ENCODE assay signal across 8 cellular contexts in the genomic region with DNA sequence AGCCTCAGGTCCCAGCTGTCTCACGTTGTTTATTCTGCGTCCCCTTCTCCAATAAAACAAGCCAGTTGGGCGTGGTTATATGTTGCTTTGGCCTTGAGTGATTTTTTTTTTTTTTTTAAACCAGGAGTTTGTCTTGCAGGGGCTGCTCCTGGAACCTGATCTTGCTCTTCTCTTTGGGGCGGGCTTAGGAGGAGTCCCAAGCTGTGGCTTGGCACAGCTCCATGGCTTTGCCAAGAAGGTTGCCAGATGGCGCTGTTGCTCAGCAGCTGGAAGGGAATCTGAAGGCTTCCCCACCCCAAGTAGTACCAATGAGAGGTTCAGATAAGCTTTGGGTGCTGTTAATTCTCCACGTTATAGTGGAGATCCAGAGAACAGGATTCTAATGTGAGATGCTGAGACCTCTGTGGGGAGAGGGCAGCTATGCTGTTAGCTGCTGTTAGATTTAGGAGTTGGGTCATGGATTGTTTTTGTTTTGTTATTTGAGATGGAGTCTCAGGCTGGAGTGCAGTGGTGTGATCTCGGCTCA. TPM values are rescaled to one million over a fixed set of nuclear protein-coding genes. Genes with fewer than 3 reads are reported as not detected.
A peak's percentile ranks its signal among the peaks of the same experiment; 100 is the strongest.
DNase-seq lines count a peak whose midpoint lies in the region; ATAC-seq, FAIRE-seq and TF ChIP-seq lines count a peak whose summit lies in the region.

No MANE protein-coding gene starts in this region.

- DNase-seq in GM19239 (ENCODE audit: insufficient read length, low spot score) (peak; percentile 74), NCI-H446 (lab: John Stamatoyannopoulos, UW) (peak; percentile 68 to 94), breast epithelium (ENCODE audit: low spot score in 2 of 2) (peak; percentile 86 to 87), inferior parietal cortex (ENCODE audit: extremely low spot score) (peak; percentile 93)
- DNase-seq in stimulated activated CD4-positive, alpha-beta T cell treated with anti-CD3 and anti-CD28 coated beads, Interleukin-12 subunit alpha, Interleukin-12 subunit beta, amount 100 ng/mL, for 48 hours (ENCODE audit: low read depth in 2 of 3, low spot score in 1 of 3) = peak; percentile 60 to 71 (median 65)

- peaks cover 6% of the 10 kb centered on the region for H3K36me3 ChIP-seq in breast epithelium

- H3K27me3 ChIP-seq in breast epithelium = no peaks in the 10 kb centered on the region

- no peak for FAIRE-seq in GM19239 (lab: Jason Lieb, UNC)

- no peak for ATAC-seq in HG02970 (IDR thresholded peaks at IDR 0.05; ENCODE audit: low FRiP score, unreplicated experiment)

- peak overlapping the region; percentile 40 for H3K27ac ChIP-seq in 22Rv1
- peak overlapping the region; percentile 19 for H3K27ac ChIP-seq in VCaP
- H3K27ac ChIP-seq in breast epithelium = peak overlapping the region in 1 of 2 donors; percentile 14

- no peak for TF ChIP-seq POLR2A in breast epithelium (IDR thresholded peaks at IDR 0.05)

- TF ChIP-seq CTCF in 22Rv1 (IDR thresholded peaks at IDR 0.05) (peak; percentile 92), VCaP (conservative IDR thresholded peaks at IDR 0.05) (peak; percentile 100), breast epithelium (IDR thresholded peaks at IDR 0.05) (peak; percentile 34 to 84 (median 51))

- H3K4me1 ChIP-seq in breast epithelium = peaks cover 0 to 8% of the 10 kb centered on the region in 2 donors

- H3K9me3 ChIP-seq in breast epithelium = no peaks in the 10 kb centered on the region

- intact Hi-C loops in breast epithelium (cut with DNase I; ENCODE audit: low total_unique reads) = no loop called here

- no peak overlapping the region for H3K4me3 ChIP-seq in breast epithelium

RNA-seq across cellular contexts. Expression of gene FERMT3, which starts 2.0 kb away (rescaled TPM):
- total RNA-seq in breast epithelium = 10 to 100 TPM; 14.0 to 42.2 (median 17.4) TPM

RNA-seq across cellular contexts. Expression of gene STIP1, which starts 18.6 kb away (rescaled TPM):
- 100 to 1,000 TPM in 2 of 3 donors, 10 to 100 TPM in 1; 88.5 to 114 (median 106) TPM for total RNA-seq in breast epithelium

RNA-seq across cellular contexts. Expression of gene TRPT1, which starts 21.5 kb away (rescaled TPM):
- total RNA-seq in breast epithelium = 10 to 100 TPM; 42.9 to 54.1 (median 51.1) TPM

RNA-seq across cellular contexts. Expression of gene NUDT22, which starts 21.5 kb away (rescaled TPM):
- total RNA-seq in breast epithelium = 10 to 100 TPM; 34.2 to 58.0 (median 36.7) TPM

RNA-seq across cellular contexts. Expression of gene DNAJC4, which starts 25.8 kb away (rescaled TPM):
- total RNA-seq in breast epithelium = 10 to 100 TPM; 23.6 to 33.5 (median 32.6) TPM
